In genomic region chr10:114045071-114045737, GRCh38 we compare ENCODE assay signal across 8 cellular contexts. TPM values are rescaled to one million over a fixed set of nuclear protein-coding genes. Genes with fewer than 3 reads are reported as not detected.
DNase-seq lines count a peak whose midpoint lies in the region; ATAC-seq, FAIRE-seq and TF ChIP-seq lines count a peak whose summit lies in the region.

No MANE protein-coding gene starts in this region.

- H3K27ac ChIP-seq in right atrium auricular region: peak overlapping the region; percentile 78 to 96

- FAIRE-seq in GM19239 (lab: Jason Lieb, UNC): no peak

- no peaks in the 10 kb centered on the region for H3K27me3 ChIP-seq in right atrium auricular region

- peaks cover 0 to 16% of the 10 kb centered on the region in 2 donors for H3K4me1 ChIP-seq in right atrium auricular region

- no peaks in the 10 kb centered on the region for H3K9me3 ChIP-seq in right atrium auricular region

- no peak for ATAC-seq in HG02852 (IDR thresholded peaks at IDR 0.05; ENCODE audit: unreplicated experiment)
- ATAC-seq in GM18907 (IDR thresholded peaks at IDR 0.05; ENCODE audit: unreplicated experiment): no peak
- no peak for ATAC-seq in HG02870 (IDR thresholded peaks at IDR 0.05; ENCODE audit: unreplicated experiment)

- H3K4me3 ChIP-seq in right atrium auricular region: peak overlapping the region; percentile 61 to 69
- peak overlapping the region; percentile 11 for H3K4me3 ChIP-seq in skeletal muscle cell (ENCODE audit: low read depth, low read length)

- no peak for TF ChIP-seq CTCF in right atrium auricular region (IDR thresholded peaks at IDR 0.05)

- DNase-seq in 8988T (peak; percentile 24), GM19239 (ENCODE audit: insufficient read length, low spot score) (peak; percentile 53), right atrium auricular region (ENCODE audit: low spot score) (no peak), skeletal muscle cell (ENCODE audit: low read depth) (no peak)
- peak; percentile 34 for DNase-seq in activated T-cell treated with anti-CD3 and anti-CD28 coated beads, Interleukin-2, amount 50 U/mL, for 1 hour

- H3K36me3 ChIP-seq in right atrium auricular region: no peaks in the 10 kb centered on the region

RNA-seq across cellular contexts. Expression of gene ADRB1, which starts 1.5 kb away (rescaled TPM):
- total RNA-seq in right atrium auricular region: 10 to 100 TPM; 32.8 to 49.8 TPM

Comparison
In these comparisons a context has a peak if more than half of its experiments do, and no peak if none do; other contexts are left out.
1. DNase-seq: peak in 8988T (single experiment), GM19239 (single experiment) and activated T-cell treated with anti-CD3 and anti-CD28 coated beads, Interleukin-2, amount 50 U/mL, for 1 hour (single experiment); none in right atrium auricular region (single experiment) and skeletal muscle cell (single experiment).